Comparison of ENCODE assay signal across 29 cellular contexts in the genomic region with DNA sequence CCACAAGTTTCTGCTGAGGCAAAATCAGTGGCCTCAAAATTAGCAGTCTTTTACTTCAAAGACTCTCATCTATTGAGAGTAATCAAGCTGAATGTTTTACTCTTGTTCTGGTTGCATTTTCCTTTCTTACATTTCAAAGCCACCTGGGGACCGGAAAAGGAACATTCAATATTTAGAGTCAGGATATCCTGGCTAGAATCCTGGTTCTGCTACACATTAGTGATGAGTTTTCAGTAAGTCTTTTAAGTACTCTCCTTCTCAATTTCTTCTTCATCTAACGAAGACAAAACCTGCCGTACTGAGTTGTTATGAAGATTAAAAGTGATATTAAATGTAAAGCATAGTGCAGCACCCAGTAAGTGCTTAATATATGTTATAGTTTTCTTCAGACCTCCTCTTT. TPM values are rescaled to one million over a fixed set of nuclear protein-coding genes. Genes with fewer than 3 reads are reported as not detected.
"Had no signal": no experiment of that assay in that cellular context is flagged by ENCODE, and none has a peak within 500 bp of the region (broad histone marks: within the 10 kb centered on the region; RNA-seq: fewer than 3 reads in every experiment).

No MANE protein-coding gene starts in this region.

- DNase-seq: activated CD4-positive, alpha-beta T cell treated with anti-CD3 and anti-CD28 coated beads for 1 hour; activated CD4-positive, alpha-beta T cell treated with anti-CD3 and anti-CD28 coated beads, Interleukin-2, amount 50 U/mL, for 1 hour; activated CD8-positive, alpha-beta T cell treated with anti-CD3 and anti-CD28 coated beads for 36 hours; activated gamma-delta T cell treated with Interleukin-2 at 50 U/mL for 16 hours; activated naive CD4-positive, alpha-beta T cell treated with anti-CD3 and anti-CD28 coated beads, Interleukin-2, amount 50 U/mL, for 16 hours; activated T-cell treated with anti-CD3 and anti-CD28 coated beads, Interleukin-2, amount 50 U/mL, for 4 hours; amygdala; colonic mucosa; dorsolateral prefrontal cortex; hippocampal formation; left cardiac atrium; midbrain; naive thymus-derived CD4-positive, alpha-beta T cell; occipital lobe; psoas muscle; stimulated activated CD4-positive, alpha-beta T cell treated with anti-CD3 and anti-CD28 coated beads, Interleukin-15, amount 100 ng/mL, for 24 hours; stimulated activated CD4-positive, alpha-beta T cell treated with anti-CD3 and anti-CD28 coated beads, Interleukin-2, amount 100 ng/mL, for 24 hours; stimulated activated naive B cell treated with anti-CD40 and anti-IgM and Interleukin-4, amounts not matched to agents 10 μg/mL and 1 μg/mL and 100 μg/mL, for 72 hours; T-helper 17 cell; tibial artery had no signal

- H3K4me3 Mint-ChIP-seq: activated CD8-positive, alpha-beta T cell treated with anti-CD3 and anti-CD28 coated beads for 36 hours; activated T-cell treated with anti-CD3 and anti-CD28 coated beads, Interleukin-2, amount 50 U/mL, for 4 hours; activated T-helper 17 cell treated with anti-CD3 and anti-CD28 coated beads, Interleukin-2, amount 50 U/mL, for 72 hours; naive thymus-derived CD4-positive, alpha-beta T cell; neural progenitor cell; stimulated activated naive B cell treated with anti-CD40 and anti-IgM and Interleukin-4, amounts not matched to agents 10 μg/mL and 1 μg/mL and 100 μg/mL, for 72 hours; T-helper 17 cell; WTC11 had no signal

- ATAC-seq: activated CD8-positive, alpha-beta T cell treated with anti-CD3 and anti-CD28 coated beads for 36 hours; activated T-cell treated with anti-CD3 and anti-CD28 coated beads, Interleukin-2, amount 50 U/mL, for 4 hours; activated T-helper 17 cell treated with anti-CD3 and anti-CD28 coated beads, Interleukin-2, amount 50 U/mL, for 72 hours; left cardiac atrium; naive thymus-derived CD4-positive, alpha-beta T cell; psoas muscle; stimulated activated naive B cell treated with anti-CD40 and anti-IgM and Interleukin-4, amounts not matched to agents 10 μg/mL and 1 μg/mL and 100 μg/mL, for 72 hours; T-helper 17 cell; WTC11 had no signal

- H3K27me3 ChIP-seq: colonic mucosa, dorsolateral prefrontal cortex, neural progenitor cell, suprapubic skin, tibial artery had no signal

- H3K27ac ChIP-seq: colonic mucosa, neural progenitor cell, parathyroid adenoma, psoas muscle, suprapubic skin, tibial artery had no signal

- H3K79me2 ChIP-seq: parathyroid adenoma had no signal

- H3K9ac ChIP-seq: neural progenitor cell, parathyroid adenoma had no signal

- H3K36me3 ChIP-seq: colonic mucosa, neural progenitor cell, suprapubic skin, tibial artery had no signal

- H3K4me3 ChIP-seq: colonic mucosa, dorsolateral prefrontal cortex, neural progenitor cell, psoas muscle, suprapubic skin, tibial artery had no signal

- H3K4me1 ChIP-seq: colonic mucosa, neural progenitor cell, parathyroid adenoma, psoas muscle, suprapubic skin, tibial artery had no signal

- H3K27me3 Mint-ChIP-seq: activated T-helper 17 cell treated with anti-CD3 and anti-CD28 coated beads, Interleukin-2, amount 50 U/mL, for 72 hours; T-helper 17 cell had no signal

- H3K27ac Mint-ChIP-seq: activated CD8-positive, alpha-beta T cell treated with anti-CD3 and anti-CD28 coated beads for 36 hours; activated T-helper 17 cell treated with anti-CD3 and anti-CD28 coated beads, Interleukin-2, amount 50 U/mL, for 72 hours; naive thymus-derived CD4-positive, alpha-beta T cell; neural progenitor cell; stimulated activated naive B cell treated with anti-CD40 and anti-IgM and Interleukin-4, amounts not matched to agents 10 μg/mL and 1 μg/mL and 100 μg/mL, for 72 hours; T-helper 17 cell; WTC11 had no signal

- H3K4me1 Mint-ChIP-seq: activated T-helper 17 cell treated with anti-CD3 and anti-CD28 coated beads, Interleukin-2, amount 50 U/mL, for 72 hours; naive thymus-derived CD4-positive, alpha-beta T cell; stimulated activated naive B cell treated with anti-CD40 and anti-IgM and Interleukin-4, amounts not matched to agents 10 μg/mL and 1 μg/mL and 100 μg/mL, for 72 hours; T-helper 17 cell had no signal

- H2AFZ ChIP-seq: neural progenitor cell, parathyroid adenoma had no signal

- FAIRE-seq: bronchial epithelial cell, frontal cortex, keratinocyte had no signal

- H3K4me2 ChIP-seq: neural progenitor cell had no signal

- H3K9me3 ChIP-seq: colonic mucosa, psoas muscle, suprapubic skin had no signal

RNA-seq across cellular contexts. Expression of a gene that starts 52.4 kb away (rescaled TPM):
- total RNA-seq: activated CD8-positive, alpha-beta T cell treated with anti-CD3 and anti-CD28 coated beads for 36 hours; activated T-cell treated with anti-CD3 and anti-CD28 coated beads, Interleukin-2, amount 50 U/mL, for 4 hours; activated T-helper 17 cell treated with anti-CD3 and anti-CD28 coated beads, Interleukin-2, amount 50 U/mL, for 72 hours; T-helper 17 cell; ureter; WTC11 had no signal
- polyA plus RNA-seq: naive thymus-derived CD4-positive, alpha-beta T cell had no signal
